In the genomic region with DNA sequence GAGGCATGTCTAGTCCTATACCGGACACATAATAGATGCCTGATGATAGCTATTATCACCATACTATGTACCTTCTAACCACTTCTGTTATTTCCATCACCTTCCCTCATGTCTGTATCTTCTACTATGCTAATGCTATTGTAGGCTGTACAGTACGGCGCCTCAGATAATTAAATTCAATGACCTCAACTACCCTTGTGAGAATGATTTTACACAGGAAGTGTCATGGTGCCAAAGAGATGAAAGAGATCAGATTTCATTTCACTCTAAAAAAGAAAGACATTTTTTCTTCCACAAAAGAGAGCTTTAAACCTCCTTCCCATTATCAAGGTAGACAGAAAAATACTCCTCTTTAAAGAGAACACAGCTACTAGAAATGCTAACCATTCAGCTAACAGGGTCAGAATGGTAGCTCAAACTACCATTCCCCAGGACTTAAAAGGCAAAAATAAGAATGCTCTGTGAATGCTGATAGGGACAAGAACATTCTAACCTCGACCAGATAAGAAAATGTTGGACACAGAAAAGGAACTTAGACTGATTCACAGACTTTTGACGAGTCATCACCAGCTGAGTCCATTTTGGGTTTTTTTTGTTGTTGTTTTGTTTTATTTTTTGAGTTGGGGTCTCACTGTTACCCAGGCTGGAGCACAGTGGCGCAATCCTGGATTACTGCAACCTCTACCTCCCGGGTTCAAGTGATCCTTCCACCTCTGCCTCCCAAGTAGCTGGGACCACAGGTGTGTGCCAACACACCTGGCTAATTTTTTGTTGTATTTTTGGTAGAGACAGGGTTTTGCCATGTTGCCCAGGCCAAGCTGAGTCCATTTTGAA, we compare ENCODE assay signal across 1 cellular context.
TF ChIP-seq lines count a peak whose summit lies in the region.

No MANE protein-coding gene starts in this region.

TF ChIP-seq in HEK293, 187 proteins besides CTCF, POLR2A, EP300 and RAD21 (continued from another document):
- TF ChIP-seq, protein P1, sequence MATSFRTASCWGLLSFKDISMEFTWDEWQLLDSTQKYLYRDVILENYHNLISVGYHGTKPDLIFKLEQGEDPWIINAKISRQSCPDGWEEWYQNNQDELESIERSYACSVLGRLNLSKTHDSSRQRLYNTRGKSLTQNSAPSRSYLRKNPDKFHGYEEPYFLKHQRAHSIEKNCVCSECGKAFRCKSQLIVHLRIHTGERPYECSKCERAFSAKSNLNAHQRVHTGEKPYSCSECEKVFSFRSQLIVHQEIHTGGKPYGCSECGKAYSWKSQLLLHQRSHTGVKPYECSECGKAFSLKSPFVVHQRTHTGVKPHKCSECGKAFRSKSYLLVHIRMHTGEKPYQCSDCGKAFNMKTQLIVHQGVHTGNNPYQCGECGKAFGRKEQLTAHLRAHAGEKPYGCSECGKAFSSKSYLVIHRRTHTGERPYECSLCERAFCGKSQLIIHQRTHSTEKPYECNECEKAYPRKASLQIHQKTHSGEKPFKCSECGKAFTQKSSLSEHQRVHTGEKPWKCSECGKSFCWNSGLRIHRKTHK (tag by site-specific recombination; IDR thresholded peaks at IDR 0.05) = no peak
- TF ChIP-seq ZNF391 (tag by site-specific recombination; IDR thresholded peaks at IDR 0.05; ENCODE audit: borderline replicate concordance, low read depth) = no peak
- TF ChIP-seq, protein P2, sequence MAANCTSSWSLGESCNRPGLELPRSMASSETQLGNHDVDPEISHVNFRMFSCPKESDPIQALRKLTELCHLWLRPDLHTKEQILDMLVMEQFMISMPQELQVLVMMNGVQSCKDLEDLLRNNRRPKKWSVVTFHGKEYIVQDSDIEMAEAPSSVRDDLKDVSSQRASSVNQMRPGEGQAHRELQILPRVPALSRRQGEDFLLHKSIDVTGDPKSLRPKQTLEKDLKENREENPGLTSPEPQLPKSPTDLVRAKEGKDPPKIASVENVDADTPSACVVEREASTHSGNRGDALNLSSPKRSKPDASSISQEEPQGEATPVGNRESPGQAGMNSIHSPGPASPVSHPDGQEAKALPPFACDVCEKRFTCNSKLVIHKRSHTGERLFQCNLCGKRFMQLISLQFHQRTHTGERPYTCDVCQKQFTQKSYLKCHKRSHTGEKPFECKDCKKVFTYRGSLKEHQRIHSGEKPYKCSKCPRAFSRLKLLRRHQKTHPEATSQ (tag by site-specific recombination; IDR thresholded peaks at IDR 0.05) = no peak
- TF ChIP-seq, protein P3, sequence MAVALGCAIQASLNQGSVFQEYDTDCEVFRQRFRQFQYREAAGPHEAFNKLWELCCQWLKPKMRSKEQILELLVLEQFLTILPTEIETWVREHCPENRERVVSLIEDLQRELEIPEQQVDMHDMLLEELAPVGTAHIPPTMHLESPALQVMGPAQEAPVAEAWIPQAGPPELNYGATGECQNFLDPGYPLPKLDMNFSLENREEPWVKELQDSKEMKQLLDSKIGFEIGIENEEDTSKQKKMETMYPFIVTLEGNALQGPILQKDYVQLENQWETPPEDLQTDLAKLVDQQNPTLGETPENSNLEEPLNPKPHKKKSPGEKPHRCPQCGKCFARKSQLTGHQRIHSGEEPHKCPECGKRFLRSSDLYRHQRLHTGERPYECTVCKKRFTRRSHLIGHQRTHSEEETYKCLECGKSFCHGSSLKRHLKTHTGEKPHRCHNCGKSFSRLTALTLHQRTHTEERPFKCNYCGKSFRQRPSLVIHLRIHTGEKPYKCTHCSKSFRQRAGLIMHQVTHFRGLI (tag by site-specific recombination; IDR thresholded peaks at IDR 0.05) = no peak; the same call in 1 of the 2 replicates
- no peak for TF ChIP-seq ZNF132 (tag by site-specific recombination; IDR thresholded peaks at IDR 0.05; ENCODE audit: borderline replicate concordance)
